In the genomic region with DNA sequence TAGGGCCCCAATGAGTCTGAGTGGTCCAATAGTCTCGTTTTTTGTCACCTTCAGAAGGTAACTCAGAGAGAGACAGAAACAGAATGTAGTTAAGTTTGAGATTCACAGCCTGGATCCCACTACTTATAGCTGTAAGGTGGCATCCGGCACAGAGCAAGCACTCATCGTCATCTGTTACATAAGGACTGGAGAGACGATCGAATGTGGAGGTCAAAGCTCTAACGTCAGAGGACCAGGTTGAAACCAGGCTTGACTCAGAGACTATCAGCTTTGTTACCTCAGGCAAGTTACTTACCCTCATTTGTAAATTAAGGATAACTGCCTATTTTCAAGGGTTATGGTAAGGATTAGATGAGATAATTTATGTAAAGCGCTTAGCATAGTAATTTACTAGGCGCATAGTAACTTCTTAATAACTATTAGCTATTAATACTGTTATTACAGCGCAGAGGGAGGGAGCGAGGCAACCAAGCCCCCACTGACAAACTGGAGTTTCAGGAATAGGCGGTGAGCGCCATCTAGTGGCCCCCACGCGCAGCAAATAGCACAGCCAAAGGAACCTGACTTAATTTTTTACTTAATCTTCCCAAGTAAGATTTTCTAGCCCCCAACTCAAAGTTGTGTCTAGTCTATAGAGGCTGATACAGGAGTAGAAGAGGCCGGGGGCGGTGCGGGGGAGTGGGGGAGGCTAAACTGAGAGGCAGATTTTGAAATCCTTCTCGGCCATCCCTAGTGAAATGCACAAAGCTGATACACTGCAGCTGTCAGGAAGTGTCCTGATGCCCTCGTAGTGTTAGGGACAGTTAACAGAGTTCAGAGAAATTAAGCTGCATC, we compare ENCODE assay signal across 8 cellular contexts. TPM values are rescaled to one million over a fixed set of nuclear protein-coding genes. Genes with fewer than 3 reads are reported as not detected.
DNase-seq lines count a peak whose midpoint lies in the region; ATAC-seq and TF ChIP-seq lines count a peak whose summit lies in the region.

No MANE protein-coding gene starts in this region.

- TF ChIP-seq POLR2A in ovary (IDR thresholded peaks at IDR 0.05), result no peak

- H3K36me3 ChIP-seq in ovary, result no peaks in the 10 kb centered on the region

- ATAC-seq in HG02798 (IDR thresholded peaks at IDR 0.05; ENCODE audit: poor library complexity, unreplicated experiment) (peak; percentile 75), GM21619 (IDR thresholded peaks at IDR 0.05; ENCODE audit: unreplicated experiment) (no peak)

- 10 to 12% (median 10%) methylated on average over 19 of the region's 19 CpGs for WGBS in ovary, 3 donors

- H3K9me3 ChIP-seq in ovary, result no peaks in the 10 kb centered on the region

- H3K4me3 ChIP-seq in GM12864 (ENCODE audit: low read depth, low read length), result no peak overlapping the region
- no peak overlapping the region for H3K4me3 ChIP-seq in fibroblast of villous mesenchyme (ENCODE audit: low read depth, low read length)
- H3K4me3 ChIP-seq in ovary, result no peak overlapping the region

- no peak overlapping the region for H3K27ac ChIP-seq in 22Rv1
- no peak overlapping the region for H3K27ac ChIP-seq in ovary

- no peaks in the 10 kb centered on the region for H3K4me1 ChIP-seq in ovary (ENCODE audit: insufficient read depth)

- TF ChIP-seq EP300 in ovary (IDR thresholded peaks at IDR 0.05), result no peak

- intact Hi-C loops in ovary (cut with DNase I), result no loop called here

- TF ChIP-seq CTCF in 22Rv1 (IDR thresholded peaks at IDR 0.05), result peak; percentile 93
- TF ChIP-seq CTCF in GM12864 (IDR thresholded peaks at IDR 0.05; ENCODE audit: low read depth, low read length, missing control alignments), result peak; percentile 81
- peak; percentile 86 for TF ChIP-seq CTCF in fibroblast of villous mesenchyme (IDR thresholded peaks at IDR 0.05; ENCODE audit: insufficient read depth, low read depth, low read length)
- peak in 2 of 3 donors; percentile 23 to 25 for TF ChIP-seq CTCF in ovary (IDR thresholded peaks at IDR 0.05)

- H3K27me3 ChIP-seq in ovary, result no peaks in the 10 kb centered on the region

- DNase-seq in GM12864 (ENCODE audit: low read depth) (no peak), NCI-H748 treated with DMSO at 0.1 percent for 48 hours (lab: John Stamatoyannopoulos, UW) (peak; percentile 19), fibroblast of villous mesenchyme (ENCODE audit: low read depth) (peak; percentile 30), ovary (peak in 3 of 5 donors; percentile 16 to 25 (median 22))
- peak; percentile 75 for DNase-seq in activated CD8-positive, alpha-beta memory T cell treated with anti-CD3 and anti-CD28 coated beads, Interleukin-2, amount 50 U/mL, for 48 hours

RNA-seq across cellular contexts. Expression of a gene that starts 29.0 kb away (rescaled TPM):
- total RNA-seq in fibroblast of villous mesenchyme, result 85.0 and 110 TPM in 2 replicates
- total RNA-seq in ovary, result 10 to 100 TPM; 42.7 to 82.9 (median 68.9) TPM
- polyA plus RNA-seq in ovary, result 10 to 100 TPM; 29.9 to 83.2 TPM

Comparison
In these comparisons a context has a peak if more than half of its experiments do, and no peak if none do; other contexts are left out.
1. CTCF ChIP-seq: peak in every context shown above with its lines; median percentile 93 in 22Rv1; 86 in fibroblast of villous mesenchyme; 81 in GM12864; 24 in ovary.